In genomic region chr7:99135938-99136337, GRCh38 we compare ENCODE assay signal across 15 cellular contexts.
"Had no signal": no experiment of that assay in that cellular context is flagged by ENCODE, and none has a peak within 500 bp of the region (broad histone marks: within the 10 kb centered on the region; RNA-seq: fewer than 3 reads in every experiment).

No MANE protein-coding gene starts in this region.

- DNase-seq: activated CD4-positive, alpha-beta T cell treated with anti-CD3 and anti-CD28 coated beads for 1 hour; activated CD4-positive, alpha-beta T cell treated with anti-CD3 and anti-CD28 coated beads, Interleukin-2, amount 50 U/mL, for 48 hours; activated CD8-positive, alpha-beta memory T cell treated with anti-CD3 and anti-CD28 coated beads, Interleukin-2, amount 10 ng/mL, durations not matched to agents 7 days and 5 days; effector memory CD8-positive, alpha-beta T cell; foreskin fibroblast; hypothalamus; kidney; left lung; psoas muscle; right cardiac atrium; stimulated activated CD4-positive, alpha-beta T cell treated with anti-CD3 and anti-CD28 coated beads, Interleukin-2, amount 100 ng/mL, for 48 hours; testis had no signal

- FAIRE-seq: kidney had no signal

- H3K27ac ChIP-seq: cardiac muscle cell, left lung, psoas muscle, VCaP had no signal

- H3K36me3 ChIP-seq: cardiac muscle cell, left lung had no signal

- ATAC-seq: activated CD8-positive, alpha-beta memory T cell treated with anti-CD3 and anti-CD28 coated beads, Interleukin-2, amount 10 ng/mL, durations not matched to agents 7 days and 5 days; effector memory CD8-positive, alpha-beta T cell; left lung; psoas muscle; right cardiac atrium had no signal

- H3K9me3 ChIP-seq: left lung, psoas muscle, testis had no signal

- H3K27me3 ChIP-seq: cardiac muscle cell, left lung, testis had no signal

- H3K4me3 ChIP-seq: cardiac muscle cell, left lung, psoas muscle, skin epidermis, testis had no signal
